Comparison of ENCODE assay signal across 30 cellular contexts in the genomic region with DNA sequence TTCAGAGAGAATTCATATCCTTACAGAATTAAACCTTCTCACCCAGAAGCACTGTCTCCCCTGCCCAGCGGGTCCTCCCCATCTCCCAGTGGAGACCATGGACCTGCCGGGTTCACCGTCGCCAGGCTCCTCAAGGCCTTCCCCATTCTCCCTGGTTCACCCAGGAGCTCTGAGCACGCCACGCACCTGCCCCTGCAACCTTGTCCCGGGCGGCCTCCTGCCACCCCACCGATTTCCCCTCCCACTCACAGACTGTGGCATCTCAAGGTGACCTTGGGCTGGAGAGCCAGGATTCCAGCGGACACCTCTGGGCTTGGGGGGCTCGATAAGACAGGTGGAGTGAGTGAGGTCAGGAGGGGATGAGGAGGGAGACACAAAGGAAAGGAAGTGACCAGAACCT.
"Had no signal": no experiment of that assay in that cellular context is flagged by ENCODE, and none has a peak within 500 bp of the region (broad histone marks: within the 10 kb centered on the region; RNA-seq: fewer than 3 reads in every experiment).

No MANE protein-coding gene starts in this region.

- H3K4me1 ChIP-seq: esophagus squamous epithelium, parathyroid adenoma, prostate gland, right atrium auricular region, sigmoid colon, testis, tibial artery had no signal

- H3K4me3 Mint-ChIP-seq: central memory CD8-positive, alpha-beta T cell; immature natural killer cell; memory B cell; natural killer cell; neural crest cell; stimulated activated memory B cell treated with anti-CD40 and anti-IgM and Interleukin-4, amounts not matched to agents 10 μg/mL and 1 μg/mL and 100 μg/mL, for 72 hours; type B pancreatic cell had no signal

- ATAC-seq: left ventricle myocardium superior; natural killer cell; stimulated activated memory B cell treated with anti-CD40 and anti-IgM and Interleukin-4, amounts not matched to agents 10 μg/mL and 1 μg/mL and 100 μg/mL, for 72 hours; stimulated activated naive CD8-positive, alpha-beta T cell treated with anti-CD3 and anti-CD28 coated beads, Interleukin-15, Interleukin-2, amounts not matched to agents 100 U/mL and 50 U/mL, for 24 hours had no signal

- H3K27ac ChIP-seq: coronary artery, esophagus squamous epithelium, parathyroid adenoma, prostate gland, right atrium auricular region, sigmoid colon, testis, tibial artery had no signal

- H3K4me3 ChIP-seq: coronary artery, esophagus squamous epithelium, lung, prostate gland, right atrium auricular region, sigmoid colon, testis, tibial artery had no signal

- H3K9ac ChIP-seq: parathyroid adenoma had no signal

- H3K36me3 ChIP-seq: esophagus squamous epithelium, prostate gland, right atrium auricular region, sigmoid colon, tibial artery had no signal

- H2AFZ ChIP-seq: parathyroid adenoma had no signal

- FAIRE-seq: endometrium, urothelium cell line had no signal

- H3K4me1 Mint-ChIP-seq: central memory CD8-positive, alpha-beta T cell; immature natural killer cell; memory B cell; natural killer cell; stimulated activated memory B cell treated with anti-CD40 and anti-IgM and Interleukin-4, amounts not matched to agents 10 μg/mL and 1 μg/mL and 100 μg/mL, for 72 hours had no signal

- H3K27me3 ChIP-seq: right atrium auricular region, sigmoid colon, testis had no signal

- H3K27me3 Mint-ChIP-seq: stimulated activated memory B cell treated with anti-CD40 and anti-IgM and Interleukin-4, amounts not matched to agents 10 μg/mL and 1 μg/mL and 100 μg/mL, for 72 hours had no signal

- H3K27ac Mint-ChIP-seq: immature natural killer cell; memory B cell; natural killer cell; stimulated activated memory B cell treated with anti-CD40 and anti-IgM and Interleukin-4, amounts not matched to agents 10 μg/mL and 1 μg/mL and 100 μg/mL, for 72 hours; type B pancreatic cell had no signal

- H3K9me3 ChIP-seq: esophagus squamous epithelium, prostate gland, right atrium auricular region, sigmoid colon, testis, tibial artery had no signal

- H3K36me3 Mint-ChIP-seq: immature natural killer cell; memory B cell; natural killer cell; stimulated activated memory B cell treated with anti-CD40 and anti-IgM and Interleukin-4, amounts not matched to agents 10 μg/mL and 1 μg/mL and 100 μg/mL, for 72 hours; type B pancreatic cell had no signal

- DNase-seq: dermis blood vessel endothelial cell; effector memory CD4-positive, alpha-beta T cell; erythroblast; esophagus squamous epithelium; foreskin melanocyte; glutamatergic neuron; hypothalamus; immature natural killer cell; islet precursor cell; left ventricle myocardium superior; midbrain; natural killer cell; sigmoid colon; stimulated activated CD4-positive, alpha-beta T cell treated with anti-CD3 and anti-CD28 coated beads, Interleukin-4, amount 100 ng/mL, for 4 hours; stimulated activated naive CD8-positive, alpha-beta T cell treated with anti-CD3 and anti-CD28 coated beads, Interleukin-15, Interleukin-2, amounts not matched to agents 100 U/mL and 50 U/mL, for 24 hours; substantia nigra; testis had no signal

- H3K9me3 Mint-ChIP-seq: type B pancreatic cell had no signal
